In the genomic region with DNA sequence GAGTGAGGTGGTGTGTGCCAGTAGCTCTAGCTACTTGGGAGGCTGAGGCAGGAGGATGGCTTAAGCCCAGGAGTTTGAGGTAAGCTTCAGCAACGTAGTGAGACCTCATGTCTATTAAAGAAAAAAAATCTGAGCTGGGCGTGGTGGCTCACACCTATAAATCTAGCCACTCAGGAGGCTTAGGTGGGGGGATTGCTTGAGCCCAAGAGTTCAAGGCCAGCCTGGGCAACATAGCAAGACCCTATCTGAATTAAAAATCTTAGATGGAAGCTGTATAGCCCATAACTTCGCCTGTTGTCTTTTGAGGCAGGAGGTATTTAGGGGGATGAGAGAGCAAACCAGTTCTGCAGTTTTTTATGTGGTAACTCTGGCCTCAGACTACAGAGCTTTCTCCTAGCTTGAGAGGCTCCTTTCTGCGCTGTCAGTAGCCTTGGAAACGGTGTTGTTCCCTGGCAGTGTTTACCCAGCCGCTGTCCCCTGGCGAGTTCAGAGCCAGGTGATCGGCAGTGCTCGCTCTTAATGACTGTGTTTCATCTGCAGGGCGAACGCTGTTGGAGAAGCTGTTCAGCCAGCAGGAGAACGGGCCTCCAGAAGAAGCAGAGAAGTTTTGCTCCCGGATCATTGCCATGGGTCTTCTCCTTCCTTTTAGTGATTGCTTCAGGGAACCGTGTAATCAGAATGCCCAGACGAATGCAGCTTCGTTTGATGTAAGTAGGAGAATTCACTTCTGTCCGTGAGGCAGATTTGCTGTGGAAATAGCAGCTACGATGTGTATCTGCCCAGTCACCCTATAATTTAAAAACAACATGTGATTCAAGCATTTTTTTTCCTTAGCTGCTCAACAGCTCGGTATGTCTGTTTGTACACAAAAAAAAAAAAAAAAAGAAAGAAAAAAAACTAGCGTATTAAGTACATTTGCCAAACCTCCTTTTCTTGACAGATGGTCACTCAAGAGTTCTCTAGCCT, we compare ENCODE assay signal across 10 cellular contexts.
A peak's percentile ranks its signal among the peaks of the same experiment; 100 is the strongest.
DNase-seq lines count a peak whose midpoint lies in the region.
"Had no signal": no experiment of that assay in that cellular context is flagged by ENCODE, and none has a peak within 500 bp of the region (broad histone marks: within the 10 kb centered on the region; RNA-seq: fewer than 3 reads in every experiment).

No MANE protein-coding gene starts in this region.

- no peaks in the 10 kb centered on the region for H3K27me3 ChIP-seq in layer of hippocampus (ENCODE audit: control insufficient read depth, insufficient read depth, low read length)
- H3K27me3 ChIP-seq: spleen had no signal

- H3K27ac ChIP-seq in layer of hippocampus (ENCODE audit: low read depth, low read length), result peak overlapping the region; percentile 38
- H3K27ac ChIP-seq: spleen, thoracic aorta had no signal

- DNase-seq in NCI-H1436 (lab: John Stamatoyannopoulos, UW) (peak; percentile 89), amniotic epithelial cell (ENCODE audit: low read depth) (peak; percentile 41), superior temporal gyrus (ENCODE audit: extremely low spot score) (peak; percentile 61), T1000 (lab: John Stamatoyannopoulos, UW) (no peak), SW 1271 (lab: John Stamatoyannopoulos, UW) (no peak), NCI-H446 treated with DMSO at 0.1 percent for 48 hours (lab: John Stamatoyannopoulos, UW) (no peak)
- DNase-seq: activated T-cell treated with anti-CD3 and anti-CD28 coated beads, Interleukin-2, amount 50 U/mL, for 48 hours; spleen had no signal

Comparison
In these comparisons a context has a peak if more than half of its experiments do, and no peak if none do; other contexts are left out.
1. DNase-seq: peak in NCI-H1436 (single experiment), amniotic epithelial cell (single experiment) and superior temporal gyrus (single experiment); none in T1000 (single experiment), SW 1271 (0 of 2) and NCI-H446 treated with DMSO at 0.1 percent for 48 hours (single experiment).